19 cellular contexts compared by ENCODE assay signal in genomic region chr12:55392032-55392795, GRCh38. TPM values are rescaled to one million over a fixed set of nuclear protein-coding genes. Genes with fewer than 3 reads are reported as not detected.
"Had no signal": no experiment of that assay in that cellular context is flagged by ENCODE, and none has a peak within 500 bp of the region (broad histone marks: within the 10 kb centered on the region; RNA-seq: fewer than 3 reads in every experiment).

No MANE protein-coding gene starts in this region.

- H3K27me3 ChIP-seq: esophagus squamous epithelium, left lung, right lobe of liver, transverse colon had no signal

- DNase-seq: effector memory CD8-positive, alpha-beta T cell; esophagus squamous epithelium; foreskin fibroblast; immature natural killer cell; lower lobe of right lung; mesenchymal stem cell; midbrain; nephron progenitor cell; right lobe of liver; stimulated activated CD4-positive, alpha-beta T cell treated with anti-CD3 and anti-CD28 coated beads, Interleukin-4, amount 100 ng/mL, for 1 hour; stimulated activated CD8-positive, alpha-beta memory T cell treated with anti-CD3 and anti-CD28 coated beads, Interleukin-4, amount 100 ng/mL, for 48 hours; stimulated activated naive B cell treated with anti-CD40 and anti-IgM and Interleukin-4, amounts not matched to agents 10 μg/mL and 1 μg/mL and 100 μg/mL, for 72 hours; stomach; substantia nigra; transverse colon had no signal

- H3K36me3 Mint-ChIP-seq: immature natural killer cell; stimulated activated naive B cell treated with anti-CD40 and anti-IgM and Interleukin-4, amounts not matched to agents 10 μg/mL and 1 μg/mL and 100 μg/mL, for 72 hours had no signal

- H3K4me1 ChIP-seq: esophagus squamous epithelium, left lung, lower lobe of right lung, right lobe of liver, transverse colon had no signal

- H3K36me3 ChIP-seq: esophagus squamous epithelium, left lung, lower lobe of right lung, right lobe of liver, stomach, thoracic aorta, transverse colon had no signal

- H3K27ac ChIP-seq: esophagus squamous epithelium, left lung, lower lobe of right lung, right lobe of liver, stomach, thoracic aorta, transverse colon had no signal

- H3K9me3 ChIP-seq: esophagus squamous epithelium, left lung, lower lobe of right lung, right lobe of liver, stomach, thoracic aorta, transverse colon had no signal

- H3K4me3 ChIP-seq: esophagus squamous epithelium, left lung, lower lobe of right lung, right lobe of liver, stomach, thoracic aorta, transverse colon had no signal

- H3K9me3 Mint-ChIP-seq: effector memory CD8-positive, alpha-beta T cell; immature natural killer cell; nephron progenitor cell; stimulated activated naive B cell treated with anti-CD40 and anti-IgM and Interleukin-4, amounts not matched to agents 10 μg/mL and 1 μg/mL and 100 μg/mL, for 72 hours had no signal

- H3K27ac Mint-ChIP-seq: effector memory CD8-positive, alpha-beta T cell; immature natural killer cell; nephron progenitor cell; stimulated activated naive B cell treated with anti-CD40 and anti-IgM and Interleukin-4, amounts not matched to agents 10 μg/mL and 1 μg/mL and 100 μg/mL, for 72 hours had no signal

- H3K4me1 Mint-ChIP-seq: immature natural killer cell; nephron progenitor cell; stimulated activated naive B cell treated with anti-CD40 and anti-IgM and Interleukin-4, amounts not matched to agents 10 μg/mL and 1 μg/mL and 100 μg/mL, for 72 hours had no signal

- ATAC-seq: effector memory CD8-positive, alpha-beta T cell; left lung; stimulated activated naive B cell treated with anti-CD40 and anti-IgM and Interleukin-4, amounts not matched to agents 10 μg/mL and 1 μg/mL and 100 μg/mL, for 72 hours had no signal

- H3K4me3 Mint-ChIP-seq: effector memory CD8-positive, alpha-beta T cell; immature natural killer cell; nephron progenitor cell; stimulated activated naive B cell treated with anti-CD40 and anti-IgM and Interleukin-4, amounts not matched to agents 10 μg/mL and 1 μg/mL and 100 μg/mL, for 72 hours had no signal

RNA-seq across cellular contexts. Expression of gene OR6C65, which starts 8.1 kb away (rescaled TPM):
- total RNA-seq: epithelial cell of proximal tubule, esophagus squamous epithelium, left lung, lower lobe of right lung, osteocyte, right lobe of liver, stomach, thoracic aorta, transverse colon had no signal

RNA-seq across cellular contexts. Expression of gene OR6C75, which starts 29.4 kb away (rescaled TPM):
- total RNA-seq: epithelial cell of proximal tubule, esophagus squamous epithelium, left lung, lower lobe of right lung, osteocyte, right lobe of liver, stomach, thoracic aorta, transverse colon had no signal

RNA-seq across cellular contexts. Expression of gene OR6C76, which starts 33.8 kb away (rescaled TPM):
- total RNA-seq: epithelial cell of proximal tubule, esophagus squamous epithelium, left lung, lower lobe of right lung, osteocyte, right lobe of liver, stomach, thoracic aorta, transverse colon had no signal

RNA-seq across cellular contexts. Expression of gene OR6C2, which starts 51.7 kb away (rescaled TPM):
- total RNA-seq: epithelial cell of proximal tubule, left lung, lower lobe of right lung, osteocyte, right lobe of liver, stomach, thoracic aorta had no signal
